8 cellular contexts compared by ENCODE assay signal in genomic region chr4:37976513-37976912, GRCh38. TPM values are rescaled to one million over a fixed set of nuclear protein-coding genes. Genes with fewer than 3 reads are reported as not detected.
DNase-seq lines count a peak whose midpoint lies in the region; ATAC-seq and TF ChIP-seq lines count a peak whose summit lies in the region.

No MANE protein-coding gene starts in this region.

- peak overlapping the region; percentile 86 for H3K4me3 Mint-ChIP-seq in T-helper 17 cell

- no peaks in the 10 kb centered on the region for H3K36me3 Mint-ChIP-seq in T-helper 17 cell (ENCODE audit: low read depth)

- no peaks in the 10 kb centered on the region for H3K36me3 ChIP-seq in GM06990 (ENCODE audit: control insufficient read depth, insufficient read depth, low read length)

- H3K9me3 ChIP-seq in T-helper 17 cell (ENCODE audit: control insufficient read depth, low read length, poor library complexity, severe bottlenecking): no peaks in the 10 kb centered on the region

- H3K27ac Mint-ChIP-seq in T-helper 17 cell: peak overlapping the region; percentile 60

- peaks cover 15% of the 10 kb centered on the region for H3K4me1 Mint-ChIP-seq in T-helper 17 cell

- DNase-seq in GM06990 (ENCODE audit: extremely low read depth, insufficient read length): no peak
- no peak for DNase-seq in T-helper 17 cell
- DNase-seq in germinal center (ENCODE audit: low spot score): peak; percentile 11
- no peak for DNase-seq in retinal pigment epithelial cell (ENCODE audit: low read depth)
- DNase-seq in NCI-H2196 treated with DMSO at 0.1 percent for 48 hours (lab: John Stamatoyannopoulos, UW; ENCODE audit: unreplicated experiment): no peak
- no peak for DNase-seq in NCI-H345 (lab: John Stamatoyannopoulos, UW)
- no peak for DNase-seq in DMS 273 treated with DMSO at 0.1 percent for 48 hours (lab: John Stamatoyannopoulos, UW)

- H3K4me3 ChIP-seq in GM06990 (replicated peaks; ENCODE audit: low read depth, low read length) (peak overlapping the region; percentile 52), retinal pigment epithelial cell (ENCODE audit: low read length) (peak overlapping the region; percentile 59)

- ATAC-seq in T-helper 17 cell (no peak), GM19395 (IDR thresholded peaks at IDR 0.05; ENCODE audit: unreplicated experiment) (no peak)

- no peak for TF ChIP-seq CTCF in GM06990 (IDR thresholded peaks at IDR 0.05; ENCODE audit: insufficient read depth, low read length, poor library complexity, severe bottlenecking)
- TF ChIP-seq CTCF in retinal pigment epithelial cell (conservative IDR thresholded peaks at IDR 0.05; ENCODE audit: low read depth, low read length): no peak

- no peaks in the 10 kb centered on the region for H3K27me3 ChIP-seq in GM06990 (replicated peaks; ENCODE audit: control insufficient read depth, insufficient read depth, low read length)

- H3K27me3 Mint-ChIP-seq in T-helper 17 cell: no peaks in the 10 kb centered on the region

RNA-seq across cellular contexts. Expression of gene PTTG2, which starts 16.3 kb away (rescaled TPM):
- total RNA-seq in T-helper 17 cell: 1 to 10 TPM in 1 of 2 donors, not detected in 1; 1.5 TPM
